In the genomic region with DNA sequence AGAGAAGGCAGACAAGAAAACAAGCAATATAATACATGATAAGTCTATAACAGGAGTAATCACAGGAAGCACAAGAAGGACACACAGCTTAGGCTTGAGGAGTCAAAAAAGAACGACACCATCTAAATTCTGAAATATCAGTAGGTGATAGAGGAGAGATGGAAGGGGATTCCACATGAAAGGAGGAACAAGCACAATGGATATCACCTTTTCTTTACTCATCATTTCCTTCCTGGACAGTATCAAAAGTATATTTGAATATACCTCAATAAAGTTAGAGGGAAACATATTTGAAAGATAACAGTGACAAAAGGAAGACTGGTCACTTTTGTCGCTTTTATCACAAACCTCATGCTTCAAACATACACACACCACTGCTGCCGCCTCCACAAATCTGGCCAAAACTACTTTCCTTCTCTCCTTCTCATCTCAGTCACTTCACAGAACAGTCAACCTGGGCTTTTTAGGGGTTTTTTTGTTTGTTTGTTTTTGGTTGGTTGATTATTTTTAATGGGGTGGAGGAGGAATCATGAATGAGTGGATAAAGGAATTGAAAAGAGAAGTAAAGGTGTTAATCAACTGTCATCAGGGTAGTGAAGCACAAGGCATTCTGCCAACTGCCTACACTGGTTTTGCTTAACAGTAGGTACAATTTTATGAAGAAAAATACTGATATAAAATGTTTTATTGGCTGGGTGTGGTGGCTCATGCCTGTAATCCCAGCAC, we compare ENCODE assay signal across 1 cellular context.
A peak's percentile ranks its signal among the peaks of the same experiment; 100 is the strongest.
TF ChIP-seq lines count a peak whose summit lies in the region.

No MANE protein-coding gene starts in this region.

TF ChIP-seq in GM12878, 131 proteins besides CTCF, POLR2A, EP300 and RAD21 (continued from another document):
- TF ChIP-seq, protein P1, sequence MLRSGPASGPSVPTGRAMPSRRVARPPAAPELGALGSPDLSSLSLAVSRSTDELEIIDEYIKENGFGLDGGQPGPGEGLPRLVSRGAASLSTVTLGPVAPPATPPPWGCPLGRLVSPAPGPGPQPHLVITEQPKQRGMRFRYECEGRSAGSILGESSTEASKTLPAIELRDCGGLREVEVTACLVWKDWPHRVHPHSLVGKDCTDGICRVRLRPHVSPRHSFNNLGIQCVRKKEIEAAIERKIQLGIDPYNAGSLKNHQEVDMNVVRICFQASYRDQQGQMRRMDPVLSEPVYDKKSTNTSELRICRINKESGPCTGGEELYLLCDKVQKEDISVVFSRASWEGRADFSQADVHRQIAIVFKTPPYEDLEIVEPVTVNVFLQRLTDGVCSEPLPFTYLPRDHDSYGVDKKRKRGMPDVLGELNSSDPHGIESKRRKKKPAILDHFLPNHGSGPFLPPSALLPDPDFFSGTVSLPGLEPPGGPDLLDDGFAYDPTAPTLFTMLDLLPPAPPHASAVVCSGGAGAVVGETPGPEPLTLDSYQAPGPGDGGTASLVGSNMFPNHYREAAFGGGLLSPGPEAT (IDR thresholded peaks at IDR 0.05; ENCODE audit: low read depth): peak; percentile 91
- peak; percentile 26; the same call in 1 of the 2 replicates for TF ChIP-seq FOXM1 (IDR thresholded peaks at IDR 0.05; ENCODE audit: low read depth, low read length)
- 0 out of 4 replicates have a peak, but pooled peaks of 1 of the 2 experiments have one; percentile 36 for TF ChIP-seq CEBPB (IDR thresholded peaks at IDR 0.05; ENCODE audit: borderline replicate concordance in 1 of 2, low read depth in 2 of 2, low read length in 2 of 2)
- TF ChIP-seq, protein P2, sequence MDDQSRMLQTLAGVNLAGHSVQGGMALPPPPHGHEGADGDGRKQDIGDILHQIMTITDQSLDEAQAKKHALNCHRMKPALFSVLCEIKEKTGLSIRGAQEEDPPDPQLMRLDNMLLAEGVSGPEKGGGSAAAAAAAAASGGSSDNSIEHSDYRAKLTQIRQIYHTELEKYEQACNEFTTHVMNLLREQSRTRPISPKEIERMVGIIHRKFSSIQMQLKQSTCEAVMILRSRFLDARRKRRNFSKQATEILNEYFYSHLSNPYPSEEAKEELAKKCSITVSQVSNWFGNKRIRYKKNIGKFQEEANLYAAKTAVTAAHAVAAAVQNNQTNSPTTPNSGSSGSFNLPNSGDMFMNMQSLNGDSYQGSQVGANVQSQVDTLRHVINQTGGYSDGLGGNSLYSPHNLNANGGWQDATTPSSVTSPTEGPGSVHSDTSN (IDR thresholded peaks at IDR 0.05; ENCODE audit: insufficient replicate concordance, low read depth, low read length): no peak
- no peak for TF ChIP-seq HDGF (IDR thresholded peaks at IDR 0.05)
- no peak for TF ChIP-seq FOXK2 (IDR thresholded peaks at IDR 0.05)
- TF ChIP-seq POLR2AphosphoS5 (IDR thresholded peaks at IDR 0.05; ENCODE audit: low read length): peak; percentile 57; the same call in 1 of the 2 replicates
- peak in 1 of 2 experiments; percentile 70; a peak in 1 of 3 replicates for TF ChIP-seq EGR1 (IDR thresholded peaks at IDR 0.05; ENCODE audit: borderline replicate concordance in 1 of 2, low read depth in 2 of 2, low read length in 2 of 2)
- peak; percentile 75 to 88; a peak in 3 of 4 replicates for TF ChIP-seq IKZF2 (IDR thresholded peaks at IDR 0.05)
- no peak for TF ChIP-seq KDM1A (IDR thresholded peaks at IDR 0.05; ENCODE audit: borderline replicate concordance)
- TF ChIP-seq RUNX3 (IDR thresholded peaks at IDR 0.05; ENCODE audit: low read length): peak; percentile 66; the same call in 1 of the 2 replicates
- peak; percentile 37 for TF ChIP-seq MEF2B (IDR thresholded peaks at IDR 0.05; ENCODE audit: partially characterized antibody, poor library complexity, severe bottlenecking)
- no peak for TF ChIP-seq POLR2AphosphoS2 (IDR thresholded peaks at IDR 0.05; ENCODE audit: low read depth, low read length)
- TF ChIP-seq NR2C2 (IDR thresholded peaks at IDR 0.05; ENCODE audit: borderline replicate concordance, control insufficient read depth, insufficient read length, low read depth): no peak
- no peak for TF ChIP-seq ZZZ3 (IDR thresholded peaks at IDR 0.05; ENCODE audit: control insufficient read depth, insufficient read length, low read depth)
- TF ChIP-seq RELA (IDR thresholded peaks at IDR 0.05; ENCODE audit: borderline replicate concordance, partially characterized antibody): peak; percentile 46
- TF ChIP-seq, protein P3, sequence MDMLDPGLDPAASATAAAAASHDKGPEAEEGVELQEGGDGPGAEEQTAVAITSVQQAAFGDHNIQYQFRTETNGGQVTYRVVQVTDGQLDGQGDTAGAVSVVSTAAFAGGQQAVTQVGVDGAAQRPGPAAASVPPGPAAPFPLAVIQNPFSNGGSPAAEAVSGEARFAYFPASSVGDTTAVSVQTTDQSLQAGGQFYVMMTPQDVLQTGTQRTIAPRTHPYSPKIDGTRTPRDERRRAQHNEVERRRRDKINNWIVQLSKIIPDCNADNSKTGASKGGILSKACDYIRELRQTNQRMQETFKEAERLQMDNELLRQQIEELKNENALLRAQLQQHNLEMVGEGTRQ (IDR thresholded peaks at IDR 0.05; ENCODE audit: borderline replicate concordance, low read depth, low read length): no peak
- TF ChIP-seq EED (IDR thresholded peaks at IDR 0.05; ENCODE audit: low read depth): no peak
